In genomic region chr21:8205892-8206188, GRCh38 we compare ENCODE assay signal across 6 cellular contexts.
DNase-seq lines count a peak whose midpoint lies in the region; ATAC-seq, FAIRE-seq and TF ChIP-seq lines count a peak whose summit lies in the region.
"Not testable (repeated sequence)": the region's sequence is repeated elsewhere in the genome, so short reads cannot be mapped to it uniquely, and the experiment has no call there.

No MANE protein-coding gene starts in this region.

- H4K8ac ChIP-seq in IMR-90 (ENCODE audit: low read depth in 2 of 2, low read length in 2 of 2) = not testable (repeated sequence)

- ATAC-seq in IMR-90 (ENCODE audit: low read depth) (peak; percentile 18; the same call in 1 of the 2 replicates), K562 (peak; percentile 25), left cardiac atrium (peak; percentile 21 to 44), left colon (peak; percentile 27), naive B cell (ENCODE audit: low read depth in 2 of 2) (peak; percentile 9 to 10)
- ATAC-seq in activated T-cell treated with anti-CD3 and anti-CD28 coated beads, Interleukin-2, amount 50 U/mL, for 4 hours = peak; percentile 6 to 9

- not testable (repeated sequence) for H3K23ac ChIP-seq in IMR-90 (ENCODE audit: low read depth, low read length)

- not testable (repeated sequence) for H3K14ac ChIP-seq in IMR-90 (replicated peaks; ENCODE audit: low read depth, low read length)

- H3K27ac Mint-ChIP-seq in naive B cell = not testable (repeated sequence)

- not testable (repeated sequence) for H3K9ac ChIP-seq in IMR-90 (ENCODE audit: low read depth, low read length); K562 (ENCODE audit: insufficient read depth in 1 of 2, low read depth in 2 of 2, low read length in 2 of 2)

- FAIRE-seq in K562 (lab: Jason Lieb, UNC) = not testable (repeated sequence)

- not testable (repeated sequence) for H3K36me3 ChIP-seq in IMR-90 (ENCODE audit: control insufficient read depth, insufficient read depth, low read length); K562 (ENCODE audit: control insufficient read depth, insufficient read depth, low read length)

- in situ Hi-C loops in IMR-90 (cut with MboI; ENCODE audit: low sequenced_read_pairs); K562 (cut with MboI): not testable (repeated sequence)

- H2BK15ac ChIP-seq in IMR-90 (ENCODE audit: low read depth, low read length) = not testable (repeated sequence)

- TF ChIP-seq CTCF in IMR-90 (conservative IDR thresholded peaks at IDR 0.05; ENCODE audit: low read depth, low read length); K562 (IDR thresholded peaks at IDR 0.05 in 2 of 3, conservative IDR thresholded peaks at IDR 0.05 in 1 of 3; ENCODE audit: insufficient read depth in 2 of 3, low read depth in 1 of 3, low read length in 3 of 3): not testable (repeated sequence)

- not testable (repeated sequence) for H3K27ac ChIP-seq in IMR-90 (ENCODE audit: insufficient read depth, low read length); K562 (ENCODE audit: extremely low read depth, low read depth, low read length)

- not testable (repeated sequence) for H3K27me3 ChIP-seq in IMR-90 (ENCODE audit: control insufficient read depth, insufficient read depth, low read length); K562 (ENCODE audit: control insufficient read depth in 2 of 2, insufficient read depth in 2 of 2, low read length in 2 of 2)

- H3K4me3 ChIP-seq in IMR-90 (ENCODE audit: insufficient read depth, low read depth, low read length); K562: not testable (repeated sequence)

- not testable (repeated sequence) for H3K79me1 ChIP-seq in IMR-90 (ENCODE audit: low read depth in 1 of 2, low read length in 2 of 2)

- POLR2A ChIA-PET in IMR-90 (lab: Charles Lee; ENCODE audit: unreplicated experiment); K562 (lab: Yijun Ruan, JAX): not testable (repeated sequence)

- TF ChIP-seq EP300 in K562 (IDR thresholded peaks at IDR 0.05; ENCODE audit: low read length) = not testable (repeated sequence)

- H3K4me1 Mint-ChIP-seq in activated T-cell treated with anti-CD3 and anti-CD28 coated beads, Interleukin-2, amount 50 U/mL, for 4 hours (ENCODE audit: low read depth); naive B cell: not testable (repeated sequence)

- dilution Hi-C loops in IMR-90 (cut with HindIII; ENCODE audit: low sequenced_read_pairs, unreplicated experiment) = not testable (repeated sequence)

- not testable (repeated sequence) for H4K5ac ChIP-seq in IMR-90 (ENCODE audit: low read depth, low read length)

- not testable (repeated sequence) for H2BK5ac ChIP-seq in IMR-90 (ENCODE audit: low read depth, low read length, poor library complexity, severe bottlenecking)

- not testable (repeated sequence) for H2BK120ac ChIP-seq in IMR-90 (ENCODE audit: low read depth, low read length)

- TF ChIP-seq RAD21 in IMR-90 (IDR thresholded peaks at IDR 0.05; ENCODE audit: low read length); K562 (CRISPR knock-in tag; conservative IDR thresholded peaks at IDR 0.05 in 1 of 2, IDR thresholded peaks at IDR 0.05 in 1 of 2): not testable (repeated sequence)

- H2AK9ac ChIP-seq in IMR-90 (replicated peaks; ENCODE audit: low read depth, low read length, poor library complexity) = not testable (repeated sequence)

- H3K56ac ChIP-seq in IMR-90 (ENCODE audit: extremely low read depth, insufficient read depth, low read length) = not testable (repeated sequence)

- H3K9me1 ChIP-seq in IMR-90 (ENCODE audit: insufficient read depth, low read length); K562 (ENCODE audit: control insufficient read depth, insufficient read depth, low read length): not testable (repeated sequence)

- not testable (repeated sequence) for H3K4me1 ChIP-seq in IMR-90 (ENCODE audit: control insufficient read depth, insufficient read depth, low read length); K562 (replicated peaks in 1 of 2; ENCODE audit: control insufficient read depth in 2 of 2, insufficient read depth in 2 of 2, low read length in 2 of 2)

- no CpG with 5 or more reads among the region's 40 CpGs for WGBS in IMR-90 (ENCODE audit: extremely low coverage in 2 of 2, insufficient read length in 1 of 2), 2 experiments
- no CpG with 5 or more reads among the region's 40 CpGs for WGBS in K562 (ENCODE audit: insufficient coverage, low coverage, missing lambda C conversion rate)

- not testable (repeated sequence) for H4K20me1 ChIP-seq in IMR-90 (ENCODE audit: insufficient read depth, low read length); K562 (replicated peaks; ENCODE audit: control insufficient read depth, insufficient read depth, low read length)

- H3K18ac ChIP-seq in IMR-90 (ENCODE audit: low read depth, low read length) = not testable (repeated sequence)

- not testable (repeated sequence) for H3K9me3 ChIP-seq in IMR-90 (ENCODE audit: control insufficient read depth, insufficient read depth, low read length); K562 (replicated peaks; ENCODE audit: control insufficient read depth, insufficient read depth, low read depth, low read length)

- CTCF ChIA-PET in IMR-90 (lab: Yijun Ruan, JAX); K562 (lab: Yijun Ruan, JAX; ENCODE audit: low intra/inter-chr PET ratio): not testable (repeated sequence)

- H4K91ac ChIP-seq in IMR-90 (ENCODE audit: insufficient read depth, low read depth, low read length) = not testable (repeated sequence)

- intact Hi-C loops in IMR-90 (cut with micrococcal nuclease); K562 (cut with micrococcal nuclease); left cardiac atrium (cut with DNase I); left colon (cut with DNase I, micrococcal nuclease): not testable (repeated sequence)

- DNase-seq in IMR-90; activated T-cell treated with anti-CD3 and anti-CD28 coated beads, Interleukin-2, amount 50 U/mL, for 4 hours; K562 (ENCODE audit: extremely low read depth in 1 of 4, low spot score in 3 of 4); left cardiac atrium; left colon; naive B cell: not testable (repeated sequence)

- H3K4ac ChIP-seq in IMR-90 (ENCODE audit: low read depth, low read length) = not testable (repeated sequence)

- H3K36me3 Mint-ChIP-seq in activated T-cell treated with anti-CD3 and anti-CD28 coated beads, Interleukin-2, amount 50 U/mL, for 4 hours (ENCODE audit: insufficient read depth); naive B cell: not testable (repeated sequence)

- H2AK5ac ChIP-seq in IMR-90 (ENCODE audit: low read depth, low read length) = not testable (repeated sequence)

- not testable (repeated sequence) for H3K9me3 Mint-ChIP-seq in activated T-cell treated with anti-CD3 and anti-CD28 coated beads, Interleukin-2, amount 50 U/mL, for 4 hours; naive B cell

- H2BK20ac ChIP-seq in IMR-90 (ENCODE audit: low read depth, low read length) = not testable (repeated sequence)

- H3K79me2 ChIP-seq in K562 (ENCODE audit: control insufficient read depth, insufficient read depth, low read length) = not testable (repeated sequence)

- H2AFZ ChIP-seq in IMR-90 (replicated peaks; ENCODE audit: low read length, poor library complexity); K562 (ENCODE audit: low read depth, low read length): not testable (repeated sequence)

- H3K4me3 Mint-ChIP-seq in activated T-cell treated with anti-CD3 and anti-CD28 coated beads, Interleukin-2, amount 50 U/mL, for 4 hours; naive B cell: not testable (repeated sequence)

- H3K4me2 ChIP-seq in IMR-90 (ENCODE audit: low read depth, low read length); K562 (ENCODE audit: insufficient read depth, low read length): not testable (repeated sequence)

- not testable (repeated sequence) for TF ChIP-seq POLR2A in IMR-90 (IDR thresholded peaks at IDR 0.05; ENCODE audit: low read depth, low read length); K562 (conservative IDR thresholded peaks at IDR 0.05)

- not testable (repeated sequence) for H3K27me3 Mint-ChIP-seq in activated T-cell treated with anti-CD3 and anti-CD28 coated beads, Interleukin-2, amount 50 U/mL, for 4 hours (ENCODE audit: low read depth); naive B cell

- BruUV-seq in IMR-90 (replicated peaks; lab: Mats Ljungman, UMichigan); K562 (replicated peaks; lab: Mats Ljungman, UMichigan): not testable (repeated sequence)
